Comparison of ENCODE assay signal across 20 cellular contexts in the genomic region with DNA sequence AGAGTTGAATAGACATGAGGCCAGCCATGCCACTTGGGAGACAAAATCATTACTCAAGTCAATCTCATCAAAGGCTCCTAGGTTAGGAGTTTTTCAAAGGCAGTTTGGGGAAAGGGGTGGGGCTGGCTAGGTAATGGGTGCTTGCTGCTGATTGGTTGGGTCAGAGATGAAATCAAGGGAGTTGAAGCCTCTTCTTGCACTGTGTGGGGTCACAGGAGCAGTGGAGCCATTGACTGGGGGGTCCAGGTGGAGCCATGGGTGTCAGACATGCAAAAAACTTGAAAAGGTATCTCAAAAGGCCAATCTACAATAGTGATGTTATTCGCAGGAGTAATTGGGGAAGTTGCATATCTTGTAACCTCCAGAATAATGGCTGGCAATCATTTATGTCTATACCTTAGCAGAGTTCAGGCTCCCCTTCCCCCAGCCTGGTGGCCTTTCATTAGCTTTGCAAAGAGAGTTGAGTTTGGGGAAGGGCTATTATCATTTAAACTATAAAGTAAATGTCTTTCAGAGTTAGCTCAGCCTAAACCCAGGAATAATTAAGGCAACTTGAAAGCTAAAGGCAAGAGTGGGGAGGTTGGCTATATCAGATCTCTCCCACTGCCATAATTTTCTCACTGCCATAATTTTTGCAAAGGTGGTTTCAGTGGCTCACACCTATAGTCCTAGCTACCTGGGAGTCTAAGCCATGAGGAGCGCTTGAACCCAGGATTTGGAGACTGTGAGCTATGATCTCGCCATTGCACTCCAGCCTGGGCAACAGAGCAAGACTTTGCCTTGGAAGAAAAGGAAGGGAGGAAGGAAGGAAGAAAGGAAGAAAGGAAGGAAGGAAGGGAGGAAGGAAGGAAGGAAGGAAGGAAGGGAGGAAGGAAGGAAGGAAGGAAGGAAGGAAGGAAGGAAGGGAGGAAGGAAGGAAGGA. TPM values are rescaled to one million over a fixed set of nuclear protein-coding genes. Genes with fewer than 3 reads are reported as not detected.
"Had no signal": no experiment of that assay in that cellular context is flagged by ENCODE, and none has a peak within 500 bp of the region (broad histone marks: within the 10 kb centered on the region; RNA-seq: fewer than 3 reads in every experiment).

No MANE protein-coding gene starts in this region.

- H3K36me3 ChIP-seq: gastrocnemius medialis, lower lobe of right lung, sigmoid colon, upper lobe of right lung had no signal

- H3K4me3 ChIP-seq: gastrocnemius medialis, lower lobe of right lung, sigmoid colon, upper lobe of right lung had no signal

- H3K27ac ChIP-seq: gastrocnemius medialis, lower lobe of right lung, sigmoid colon, upper lobe of right lung had no signal

- H3K27ac Mint-ChIP-seq: activated naive CD4-positive, alpha-beta T cell treated with anti-CD3 and anti-CD28 coated beads, Interleukin-2, amount 50 U/mL, for 24 hours; natural killer cell; stimulated activated memory B cell treated with anti-CD40 and anti-IgM and Interleukin-4, amounts not matched to agents 10 μg/mL and 1 μg/mL and 100 μg/mL, for 72 hours had no signal

- H3K4me3 Mint-ChIP-seq: activated naive CD4-positive, alpha-beta T cell treated with anti-CD3 and anti-CD28 coated beads, Interleukin-2, amount 50 U/mL, for 24 hours; natural killer cell; stimulated activated memory B cell treated with anti-CD40 and anti-IgM and Interleukin-4, amounts not matched to agents 10 μg/mL and 1 μg/mL and 100 μg/mL, for 72 hours had no signal

- DNase-seq: activated CD4-positive, alpha-beta T cell treated with anti-CD3 and anti-CD28 coated beads, Interleukin-2, amount 50 U/mL, for 1 hour; activated CD4-positive, CD25-positive, alpha-beta regulatory T cell treated with anti-CD3 and anti-CD28 coated beads, Interleukin-2, amount 50 U/mL, for 72 hours; activated CD8-positive, alpha-beta memory T cell treated with anti-CD3 and anti-CD28 coated beads, Interleukin-2, amount 50 U/mL, for 4 hours; activated gamma-delta T cell; activated T-cell treated with anti-CD3 and anti-CD28 coated beads, Interleukin-2, amount 50 U/mL, for 48 hours; cerebellar nuclear complex; cortex of kidney; gastrocnemius medialis; head of caudate nucleus; lower lobe of right lung; natural killer cell; nucleus accumbens; posterior cingulate gyrus; sigmoid colon; stimulated activated CD4-positive, alpha-beta T cell treated with anti-CD3 and anti-CD28 coated beads, Interleukin-4, amount 100 ng/mL, for 4 hours; upper lobe of right lung had no signal

- H3K4me1 Mint-ChIP-seq: activated naive CD4-positive, alpha-beta T cell treated with anti-CD3 and anti-CD28 coated beads, Interleukin-2, amount 50 U/mL, for 24 hours; natural killer cell; stimulated activated memory B cell treated with anti-CD40 and anti-IgM and Interleukin-4, amounts not matched to agents 10 μg/mL and 1 μg/mL and 100 μg/mL, for 72 hours had no signal

- ATAC-seq: gastrocnemius medialis; lower lobe of right lung; natural killer cell; stimulated activated memory B cell treated with anti-CD40 and anti-IgM and Interleukin-4, amounts not matched to agents 10 μg/mL and 1 μg/mL and 100 μg/mL, for 72 hours; upper lobe of right lung had no signal

- H3K9me3 Mint-ChIP-seq: activated naive CD4-positive, alpha-beta T cell treated with anti-CD3 and anti-CD28 coated beads, Interleukin-2, amount 50 U/mL, for 24 hours; natural killer cell had no signal

- H3K27me3 ChIP-seq: gastrocnemius medialis, upper lobe of right lung had no signal

- H3K9me3 ChIP-seq: gastrocnemius medialis, lower lobe of right lung, sigmoid colon, upper lobe of right lung had no signal

- H3K4me1 ChIP-seq: gastrocnemius medialis, lower lobe of right lung, sigmoid colon, upper lobe of right lung had no signal

- H3K36me3 Mint-ChIP-seq: activated naive CD4-positive, alpha-beta T cell treated with anti-CD3 and anti-CD28 coated beads, Interleukin-2, amount 50 U/mL, for 24 hours; natural killer cell; stimulated activated memory B cell treated with anti-CD40 and anti-IgM and Interleukin-4, amounts not matched to agents 10 μg/mL and 1 μg/mL and 100 μg/mL, for 72 hours had no signal

RNA-seq across cellular contexts. Expression of a gene that starts 36.5 kb away (rescaled TPM):
- total RNA-seq: astrocyte; T-helper 2 cell treated with Interferon-gamma antibody and Interleukin-4, amounts not matched to agents 100 ng/mL and 5 ng/mL, for 36 hours had no signal
